In genomic region chr5:138506370-138507113, GRCh38 we compare ENCODE assay signal across 22 cellular contexts.
"Had no signal": no experiment of that assay in that cellular context is flagged by ENCODE, and none has a peak within 500 bp of the region (broad histone marks: within the 10 kb centered on the region; RNA-seq: fewer than 3 reads in every experiment).

No MANE protein-coding gene starts in this region.

- H3K4me1 ChIP-seq: uterus had no signal

- ATAC-seq: activated naive CD4-positive, alpha-beta T cell treated with anti-CD3 and anti-CD28 coated beads, Interleukin-2, amount 50 U/mL, for 72 hours; stimulated activated effector memory CD8-positive, alpha-beta T cell treated with anti-CD3 and anti-CD28 coated beads, Interleukin-12 subunit alpha, Interleukin-12 subunit beta, amount 100 ng/mL, for 72 hours; WTC11 had no signal

- H3K4me3 ChIP-seq: esophagus squamous epithelium, ovary, sigmoid colon, thoracic aorta, uterus had no signal

- H3K36me3 ChIP-seq: ovary, uterus had no signal

- H3K9me3 ChIP-seq: esophagus squamous epithelium, ovary, sigmoid colon, thoracic aorta, uterus had no signal

- H3K27me3 ChIP-seq: esophagus squamous epithelium, ovary, sigmoid colon, uterus had no signal

- DNase-seq: activated CD4-positive, alpha-beta memory T cell treated with anti-CD3 and anti-CD28 coated beads, Interleukin-2, amount 10 ng/mL, durations not matched to agents 7 days and 5 days; activated CD4-positive, alpha-beta T cell treated with anti-CD3 and anti-CD28 coated beads for 1 hour; activated CD4-positive, alpha-beta T cell treated with anti-CD3 and anti-CD28 coated beads, Interleukin-2, amount 10 ng/mL, durations not matched to agents 7 days and 5 days; activated T-cell treated with anti-CD3 and anti-CD28 coated beads, Interleukin-2, amount 50 U/mL, for 48 hours; anterior cingulate cortex; dermis blood vessel endothelial cell; effector CD4-positive, alpha-beta T cell; esophagus squamous epithelium; naive B cell; nephron progenitor cell; ovary; retina; sigmoid colon; small intestine; stimulated activated CD4-positive, alpha-beta T cell treated with anti-CD3 and anti-CD28 coated beads, Interleukin-4, amount 100 ng/mL, for 24 hours; T-helper 2 cell; trophoblast cell; uterus had no signal

- H3K27ac ChIP-seq: ovary, sigmoid colon, thoracic aorta had no signal
